In genomic region chr15:95111969-95112368, GRCh38 we compare ENCODE assay signal across 35 cellular contexts.
"Had no signal": no experiment of that assay in that cellular context is flagged by ENCODE, and none has a peak within 500 bp of the region (broad histone marks: within the 10 kb centered on the region; RNA-seq: fewer than 3 reads in every experiment).

No MANE protein-coding gene starts in this region.

- H3K27me3 ChIP-seq: MG63 had no signal

- H3K4me3 ChIP-seq: MG63 had no signal

- H3K9me3 ChIP-seq: MG63 had no signal

- H3K36me3 ChIP-seq: MG63 had no signal

- DNase-seq: Karpas-422, Kasumi-1, MG63, MM.1S, MV-4-11, NCI-H1048, NCI-H1092, NCI-H1092 treated with DMSO at 0.1 percent for 48 hours, NCI-H1105, NCI-H1105 treated with DMSO at 0.1 percent for 48 hours, NCI-H1417, NCI-H1417 treated with DMSO at 0.1 percent for 48 hours, NCI-H1436, NCI-H1436 treated with DMSO at 0.1 percent for 48 hours, NCI-H146, NCI-H1694, NCI-H1694 treated with DMSO at 0.1 percent for 48 hours, NCI-H187, NCI-H187 treated with DMSO at 0.1 percent for 48 hours, NCI-H1930, NCI-H2029, NCI-H2029 treated with DMSO at 0.1 percent for 48 hours, NCI-H2081, NCI-H2081 treated with DMSO at 0.1 percent for 48 hours, NCI-H2107, NCI-H2171, NCI-H2171 treated with DMSO at 0.1 percent for 48 hours, NCI-H2227 treated with DMSO at 0.1 percent for 48 hours, NCI-H226, NCI-H345, NCI-H446, NCI-H446 treated with DMSO at 0.1 percent for 48 hours, NCI-H510A, NCI-H510A treated with DMSO at 0.1 percent for 48 hours, NCI-H524 had no signal
